In the genomic region with DNA sequence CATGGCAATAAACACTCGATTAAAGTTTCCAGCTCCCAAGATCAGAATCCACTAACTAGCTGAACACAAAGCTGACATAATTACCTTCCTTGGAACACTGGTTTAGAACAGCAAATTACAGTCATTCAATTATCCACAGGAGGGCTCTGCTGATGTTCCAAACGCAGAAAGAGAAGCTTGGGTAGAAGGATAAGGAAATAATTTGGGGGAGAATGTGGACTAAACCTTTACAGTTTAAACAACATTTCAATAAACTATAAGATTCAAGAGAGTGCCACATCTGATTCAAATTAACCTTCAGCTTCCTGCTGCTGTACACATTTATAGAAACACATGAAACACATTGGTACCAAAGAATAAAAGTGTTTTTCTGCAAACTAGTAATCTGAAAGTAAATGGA, we compare ENCODE assay signal across 11 cellular contexts.
DNase-seq lines count a peak whose midpoint lies in the region; ATAC-seq and TF ChIP-seq lines count a peak whose summit lies in the region.
"Had no signal": no experiment of that assay in that cellular context is flagged by ENCODE, and none has a peak within 500 bp of the region (broad histone marks: within the 10 kb centered on the region; RNA-seq: fewer than 3 reads in every experiment).

No MANE protein-coding gene starts in this region.

- H3K27me3 ChIP-seq in neural cell (ENCODE audit: insufficient read depth, low read depth, low read length), result no peaks in the 10 kb centered on the region
- H3K27me3 ChIP-seq: stomach had no signal

- ATAC-seq in omental fat pad (ENCODE audit: low FRiP score), result no peak
- no peak for ATAC-seq in GM19463 (IDR thresholded peaks at IDR 0.05; ENCODE audit: unreplicated experiment)

- no peak overlapping the region for H3K27ac ChIP-seq in neural cell (ENCODE audit: low read length)
- H3K27ac ChIP-seq: skin epidermis, stomach had no signal

- peak overlapping the region; percentile 45 to 93 (median 82) for H3K27ac Mint-ChIP-seq in brain
- H3K27ac Mint-ChIP-seq: activated naive CD4-positive, alpha-beta T cell treated with anti-CD3 and anti-CD28 coated beads for 36 hours had no signal

- DNase-seq in EH (ENCODE audit: low read depth), result peak; percentile 65
- DNase-seq in NCI-H2107 (lab: John Stamatoyannopoulos, UW), result peak; percentile 43
- no peak for DNase-seq in omental fat pad (ENCODE audit: low spot score)
- no peak for DNase-seq in activated CD4-positive, alpha-beta T cell treated with anti-CD3 and anti-CD28 coated beads for 48 hours
- DNase-seq in GOT3 (lab: John Stamatoyannopoulos, UW), result no peak
- DNase-seq: activated naive CD4-positive, alpha-beta T cell treated with anti-CD3 and anti-CD28 coated beads for 36 hours; stomach had no signal

- H3K27me3 Mint-ChIP-seq in brain, result peaks cover 6% of the 10 kb centered on the region

- no peaks in the 10 kb centered on the region for H4K20me1 ChIP-seq in neural cell (ENCODE audit: insufficient read depth)

- H2AFZ ChIP-seq in neural cell (ENCODE audit: low read depth, low read length), result no peak overlapping the region

- peaks cover 32% of the 10 kb centered on the region for H3K4me1 Mint-ChIP-seq in brain

- no peaks in the 10 kb centered on the region for H3K79me2 ChIP-seq in neural cell (replicated peaks; ENCODE audit: insufficient read depth, low read length)

- peaks cover 19 to 26% (median 24%) of the 10 kb centered on the region in 5 experiments for H3K9me3 Mint-ChIP-seq in brain

- H3K4me3 ChIP-seq in neural cell (ENCODE audit: low read length), result no peak overlapping the region
- H3K4me3 ChIP-seq: skin epidermis, stomach had no signal

- peak in 1 of 2 experiments; percentile 40 for TF ChIP-seq CTCF in brain (conservative IDR thresholded peaks at IDR 0.05)
- peak; percentile 51 for TF ChIP-seq CTCF in neural cell (IDR thresholded peaks at IDR 0.05; ENCODE audit: poor library complexity, severe bottlenecking)
- TF ChIP-seq CTCF in omental fat pad (IDR thresholded peaks at IDR 0.05), result no peak

- peak overlapping the region; percentile 22 for H3K4me2 ChIP-seq in neural cell (ENCODE audit: low read length)

- peaks cover 16% of the 10 kb centered on the region for H3K36me3 Mint-ChIP-seq in brain

- H3F3A ChIP-seq in neural cell (ENCODE audit: insufficient read depth, low read length, poor library complexity, severe bottlenecking), result no peaks in the 10 kb centered on the region

- no peaks in the 10 kb centered on the region for H3K36me3 ChIP-seq in neural cell (ENCODE audit: insufficient read depth, low read length)
- H3K36me3 ChIP-seq: stomach had no signal

- no peaks in the 10 kb centered on the region for H3K9me2 ChIP-seq in neural cell (ENCODE audit: insufficient read depth, low read length)

- TF ChIP-seq RAD21 in neural cell (conservative IDR thresholded peaks at IDR 0.05), result peak; percentile 68

- H3K4me3 Mint-ChIP-seq in brain, result no peak overlapping the region
- H3K4me3 Mint-ChIP-seq: activated naive CD4-positive, alpha-beta T cell treated with anti-CD3 and anti-CD28 coated beads for 36 hours had no signal

- H3K9me3 ChIP-seq in neural cell (ENCODE audit: low read length), result no peaks in the 10 kb centered on the region

- no peak for TF ChIP-seq EP300 in neural cell (conservative IDR thresholded peaks at IDR 0.05; ENCODE audit: poor library complexity, severe bottlenecking)

- no peak overlapping the region for H3K9ac ChIP-seq in neural cell (ENCODE audit: low read length)

TF ChIP-seq in neural cell, 6 proteins besides CTCF, POLR2A, EP300 and RAD21:
- peak; percentile 23 for TF ChIP-seq POLR2AphosphoS5 (IDR thresholded peaks at IDR 0.05)
- no peak for TF ChIP-seq TAF1 (IDR thresholded peaks at IDR 0.05; ENCODE audit: low read depth)
- peak; percentile 71 for TF ChIP-seq SMC3 (conservative IDR thresholded peaks at IDR 0.05; ENCODE audit: poor library complexity)
TF ChIP-seq in neural cell: peak in this region for 2.

Comparison
In these comparisons a context has a peak if more than half of its experiments do, and no peak if none do; other contexts are left out.
1. DNase-seq: peak in EH (single experiment) and NCI-H2107 (single experiment); none in omental fat pad (single experiment), activated CD4-positive, alpha-beta T cell treated with anti-CD3 and anti-CD28 coated beads for 48 hours (single experiment) and GOT3 (single experiment).